In genomic region chr13:106238690-106239089, GRCh38 we compare ENCODE assay signal across 20 cellular contexts.
"Had no signal": no experiment of that assay in that cellular context is flagged by ENCODE, and none has a peak within 500 bp of the region (broad histone marks: within the 10 kb centered on the region; RNA-seq: fewer than 3 reads in every experiment).

No MANE protein-coding gene starts in this region.

- H3K4me1 ChIP-seq: SJSA1 had no signal

- H3K27me3 ChIP-seq: SJSA1 had no signal

- H3K27ac ChIP-seq: SJSA1, SK-N-MC had no signal

- DNase-seq: Karpas-422, KG1, MM.1S, NCI-H1092 treated with DMSO at 0.1 percent for 48 hours, NCI-H1436, NCI-H187, NCI-H2029, NCI-H2081 treated with DMSO at 0.1 percent for 48 hours, NCI-H2171, NCI-H226, NCI-H446, NCI-H510A, NCI-H524 treated with DMSO at 0.1 percent for 48 hours, NCI-H69, NCI-H774, SIG-M5 had no signal

- ATAC-seq: Panc1, Right ventricle myocardium inferior had no signal

- H3K9me3 ChIP-seq: SJSA1 had no signal

- H3K36me3 ChIP-seq: SJSA1 had no signal

- H3K4me3 ChIP-seq: SJSA1, SK-N-MC had no signal
